Comparison of ENCODE assay signal across 1 cellular context in genomic region chr15:59838900-59839299, GRCh38.
TF ChIP-seq lines count a peak whose summit lies in the region.

No MANE protein-coding gene starts in this region.

TF ChIP-seq in H1, 55 proteins besides CTCF, POLR2A, EP300 and RAD21:
- TF ChIP-seq MAX (IDR thresholded peaks at IDR 0.05) (no peak), ATF2 (IDR thresholded peaks at IDR 0.05; ENCODE audit: low read length) (no peak), EZH2 (IDR thresholded peaks at IDR 0.05; ENCODE audit: low read depth, low read length, severe bottlenecking) (no peak), MAFK (IDR thresholded peaks at IDR 0.05; ENCODE audit: low read depth, low read length) (no peak)
